8 cellular contexts compared by ENCODE assay signal in the genomic region with DNA sequence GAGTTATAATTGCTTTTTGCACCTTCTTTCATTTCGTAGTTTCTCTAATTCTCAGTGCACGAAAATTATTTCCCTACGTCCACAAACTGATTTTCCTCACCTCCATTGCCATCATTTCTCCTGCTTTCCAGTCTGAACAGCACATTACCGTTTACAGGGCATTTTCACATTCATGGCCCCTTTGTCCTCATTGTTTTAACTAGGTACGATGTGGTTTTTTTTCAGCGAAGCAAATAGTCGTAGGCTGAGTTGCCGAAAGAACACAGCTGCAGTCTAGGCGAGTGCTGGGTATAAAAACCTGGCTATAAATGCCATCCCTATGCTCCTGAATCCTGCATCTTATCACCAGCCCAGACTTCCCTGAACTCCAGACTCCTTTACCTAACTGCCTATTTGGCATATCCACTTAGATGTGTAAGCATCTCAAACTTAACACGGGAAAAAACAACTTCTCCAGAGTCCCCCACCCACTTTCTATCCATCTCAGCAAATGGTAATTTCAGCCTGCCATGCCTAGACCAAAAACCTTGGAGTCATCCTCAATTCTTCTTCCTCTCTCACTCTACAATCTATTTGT. TPM values are rescaled to one million over a fixed set of nuclear protein-coding genes. Genes with fewer than 3 reads are reported as not detected.
DNase-seq lines count a peak whose midpoint lies in the region; ATAC-seq and TF ChIP-seq lines count a peak whose summit lies in the region.

No MANE protein-coding gene starts in this region.

- DNase-seq in heart right ventricle (no peak), Right ventricle myocardium inferior (ENCODE audit: missing footprints) (no peak), brain microvascular endothelial cell (no peak), lung (ENCODE audit: low spot score) (no peak), uterus (no peak), GOT3 (lab: John Stamatoyannopoulos, UW) (no peak), D341Med (ENCODE audit: low spot score) (no peak)

- WGBS in heart right ventricle, 2 donors: 3% methylated on average over 10 of the region's 10 CpGs
- WGBS in lung, 2 donors: 3 to 7% methylated on average over 10 of the region's 10 CpGs

- H3K36me3 ChIP-seq in heart right ventricle (no peaks in the 10 kb centered on the region), brain microvascular endothelial cell (replicated peaks) (no peaks in the 10 kb centered on the region), lung (ENCODE audit: control insufficient read depth in 2 of 2, insufficient read depth in 2 of 2, low read length in 2 of 2) (no peaks in the 10 kb centered on the region), uterus (no peaks in the 10 kb centered on the region)

- in situ Hi-C loops in brain microvascular endothelial cell (cut with HindIII; ENCODE audit: low pct_ligation_motif_present, low sequenced_read_pairs): no loop called here

- H3K27ac ChIP-seq in heart right ventricle: peak overlapping the region in 9 of 10 donors; percentile 58 to 90 (median 79)
- H3K27ac ChIP-seq in brain microvascular endothelial cell: peak overlapping the region; percentile 58
- peak overlapping the region; percentile 21 to 65 for H3K27ac ChIP-seq in lung (ENCODE audit: low read depth in 1 of 2, low read length in 1 of 2)
- H3K27ac ChIP-seq in uterus: peak overlapping the region; percentile 92 to 93

- no peak for TF ChIP-seq CTCF in heart right ventricle (IDR thresholded peaks at IDR 0.05)
- no peak for TF ChIP-seq CTCF in brain microvascular endothelial cell (IDR thresholded peaks at IDR 0.05; ENCODE audit: low read depth, low read length, missing control alignments)
- TF ChIP-seq CTCF in lung (IDR thresholded peaks at IDR 0.05; ENCODE audit: control extremely low read depth, extremely low read depth): no peak
- no peak for TF ChIP-seq CTCF in uterus (IDR thresholded peaks at IDR 0.05)

- H3K4me1 ChIP-seq in heart right ventricle: peaks cover 0 to 52% (median 20%) of the 10 kb centered on the region in 9 donors
- no peaks in the 10 kb centered on the region for H3K4me1 ChIP-seq in lung (ENCODE audit: control insufficient read depth in 2 of 2, insufficient read depth in 2 of 2, low read length in 2 of 2)
- H3K4me1 ChIP-seq in uterus: peaks cover 0 to 6% of the 10 kb centered on the region in 2 donors

- intact Hi-C loops in heart right ventricle (cut with DNase I): loop anchor here in 7 of 10 donors (10.0 kb wide), 3 partner anchors 151 to 251 kb away; partner anchors contain the start of genes SRP14 (in 3 of the 7) and EIF2AK4 (in 2 of the 7)
- intact Hi-C loops in Right ventricle myocardium inferior (cut with DNase I): loop anchor here (5.0 kb wide), 2 partner anchors 254 to 324 kb away; partner anchors contain the start of genes BMF and SRP14
- intact Hi-C loops in uterus (cut with DNase I; ENCODE audit: low total_unique reads): no loop called here

- ATAC-seq in heart right ventricle (peak in 1 of 8 donors; percentile 10), Right ventricle myocardium inferior (no peak), lung (ENCODE audit: insufficient read depth, low FRiP score) (no peak), HG03097 (IDR thresholded peaks at IDR 0.05; ENCODE audit: low FRiP score, unreplicated experiment) (no peak)

- H3K27me3 ChIP-seq in heart right ventricle (no peaks in the 10 kb centered on the region), brain microvascular endothelial cell (replicated peaks) (no peaks in the 10 kb centered on the region), lung (ENCODE audit: control insufficient read depth, insufficient read depth) (no peaks in the 10 kb centered on the region), uterus (no peaks in the 10 kb centered on the region)

- no peaks in the 10 kb centered on the region for H3K9me3 ChIP-seq in heart right ventricle
- no peaks in the 10 kb centered on the region for H3K9me3 ChIP-seq in lung (ENCODE audit: control insufficient read depth in 2 of 2, insufficient read depth in 1 of 2, low read length in 1 of 2)
- no peaks in the 10 kb centered on the region for H3K9me3 ChIP-seq in uterus

- no peak for TF ChIP-seq POLR2A in uterus (IDR thresholded peaks at IDR 0.05)

- peak overlapping the region; percentile 47 to 90 (median 75) for H3K4me3 ChIP-seq in heart right ventricle
- peak overlapping the region; percentile 80 for H3K4me3 ChIP-seq in brain microvascular endothelial cell (ENCODE audit: low read depth, low read length)
- peak overlapping the region; percentile 87 for H3K4me3 ChIP-seq in lung
- H3K4me3 ChIP-seq in uterus: peak overlapping the region; percentile 73 to 95

RNA-seq across cellular contexts. Expression of gene FSIP1, which starts 0.7 kb away (rescaled TPM):
- total RNA-seq in heart right ventricle: 1 to 10 TPM in 3 of 10 donors, under 1 TPM in 7; 0.15 to 4.4 (median 0.89) TPM
- polyA plus RNA-seq in heart right ventricle: 1 to 10 TPM in 1 of 2 donors, under 1 TPM in 1; 0.19 to 1.9 TPM
- total RNA-seq in Right ventricle myocardium inferior: 0.73 TPM
- 1 to 10 TPM; 1.4 to 2.2 TPM for total RNA-seq in lung
- under 1 TPM; 0.35 to 0.52 TPM for polyA plus RNA-seq in lung
- 1 to 10 TPM in 3 of 4 donors, under 1 TPM in 1; 0.77 to 4.3 (median 2.6) TPM for total RNA-seq in uterus
